Comparison of ENCODE assay signal across 8 cellular contexts in genomic region chr3:12993022-12993622, GRCh38.
DNase-seq lines count a peak whose midpoint lies in the region; ATAC-seq, FAIRE-seq and TF ChIP-seq lines count a peak whose summit lies in the region.

No MANE protein-coding gene starts in this region.

- H3K27ac ChIP-seq in SU-DHL-6 (ENCODE audit: low read depth, low read length) (no peak overlapping the region), cardiac muscle cell (peak overlapping the region; percentile 61)

- H3K27me3 ChIP-seq in SU-DHL-6 (ENCODE audit: low read length) (no peaks in the 10 kb centered on the region), cardiac muscle cell (no peaks in the 10 kb centered on the region)

- no peak overlapping the region for H3K9ac ChIP-seq in SU-DHL-6 (ENCODE audit: low read length)

- no peak overlapping the region for H2AFZ ChIP-seq in SU-DHL-6 (ENCODE audit: low read depth, low read length, severe bottlenecking)

- ATAC-seq in GM21576 (IDR thresholded peaks at IDR 0.05; ENCODE audit: unreplicated experiment) = no peak
- ATAC-seq in GM18867 (IDR thresholded peaks at IDR 0.05; ENCODE audit: unreplicated experiment) = no peak

- no peaks in the 10 kb centered on the region for H3K36me3 ChIP-seq in SU-DHL-6 (ENCODE audit: low read length)
- no peaks in the 10 kb centered on the region for H3K36me3 ChIP-seq in cardiac muscle cell

- TF ChIP-seq CTCF in SU-DHL-6 (IDR thresholded peaks at IDR 0.05; ENCODE audit: insufficient read depth, low read length, poor library complexity, severe bottlenecking) (no peak), cardiac muscle cell (IDR thresholded peaks at IDR 0.05; ENCODE audit: low read depth, low read length) (no peak)

- H4K20me1 ChIP-seq in SU-DHL-6 (ENCODE audit: low read depth, low read length) = no peaks in the 10 kb centered on the region

- H3K9me3 ChIP-seq in SU-DHL-6 (ENCODE audit: insufficient read depth, low read length) (no peaks in the 10 kb centered on the region), cardiac muscle cell (ENCODE audit: low read depth) (no peaks in the 10 kb centered on the region)

- no peak for TF ChIP-seq POLR2A in H54 (IDR thresholded peaks at IDR 0.05; ENCODE audit: low read depth, low read length)

- no peaks in the 10 kb centered on the region for H3K9me2 ChIP-seq in SU-DHL-6 (replicated peaks; ENCODE audit: insufficient read depth, low read length)

- FAIRE-seq in H54 (lab: Jason Lieb, UNC) = no peak

- H3K79me2 ChIP-seq in SU-DHL-6 (ENCODE audit: insufficient read depth, low read length) = no peaks in the 10 kb centered on the region

- H3K4me1 ChIP-seq in cardiac muscle cell (ENCODE audit: low read depth) = peaks cover 4% of the 10 kb centered on the region

- H3K4me3 ChIP-seq in SU-DHL-6 (ENCODE audit: insufficient read depth, low read length, poor library complexity, severe bottlenecking) (no peak overlapping the region), cardiac muscle cell (peak overlapping the region; percentile 80)

- DNase-seq in ELR (ENCODE audit: low read depth) (peak; percentile 29), cardiac muscle cell (ENCODE audit: low read depth in 1 of 2, low spot score in 1 of 2) (peak in 1 of 2 donors; percentile 83), retina (peak; percentile 72), putamen (ENCODE audit: low spot score) (no peak), H54 (ENCODE audit: insufficient read length, low spot score) (no peak)

- no peaks in the 10 kb centered on the region for H3F3A ChIP-seq in SU-DHL-6 (ENCODE audit: insufficient read depth)

- H3K4me2 ChIP-seq in SU-DHL-6 (ENCODE audit: low read depth, low read length, poor library complexity, severe bottlenecking) = peak overlapping the region; percentile 34

Comparison
In these comparisons a context has a peak if more than half of its experiments do, and no peak if none do; other contexts are left out.
1. DNase-seq: peak in ELR (single experiment) and retina (single experiment); none in putamen (single experiment) and H54 (single experiment).